ENCODE assay signal across 17 cellular contexts in the genomic region with DNA sequence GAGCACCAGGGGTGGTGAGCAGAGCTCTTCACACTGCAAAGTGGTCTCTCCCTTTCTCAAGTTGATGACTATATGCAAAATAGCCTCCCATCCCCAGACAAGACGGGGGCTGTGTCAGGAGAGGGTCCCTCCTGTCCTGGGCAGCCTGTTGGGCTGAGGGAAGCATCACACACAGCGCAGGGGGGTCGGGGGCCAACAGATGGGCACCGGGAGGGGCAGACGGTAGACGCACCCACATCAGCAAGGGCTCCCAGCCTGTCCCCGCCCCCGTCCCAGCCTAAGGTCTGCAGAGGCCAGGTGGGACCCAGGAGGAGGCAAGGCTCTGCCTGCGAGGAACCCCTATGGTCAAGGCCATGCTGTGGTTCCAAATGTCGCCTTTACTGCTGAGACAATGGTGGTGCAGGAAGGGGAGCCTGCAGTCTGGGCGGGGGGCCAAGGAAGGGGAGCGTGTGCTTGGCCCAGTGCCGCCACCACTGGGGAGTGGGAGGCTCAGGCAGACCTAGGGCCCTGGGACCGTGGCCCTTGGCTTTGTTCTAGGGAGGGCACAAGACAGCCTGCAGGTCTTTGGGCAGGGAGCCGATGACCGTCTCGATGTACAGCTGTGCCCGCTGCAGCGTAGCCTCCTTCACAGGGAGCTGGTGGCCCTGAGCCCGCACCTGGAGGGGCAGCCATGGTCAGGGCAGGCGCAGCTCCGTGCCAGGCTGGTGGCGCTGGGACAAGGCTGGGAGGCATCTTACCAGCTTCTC. TPM values are rescaled to one million over a fixed set of nuclear protein-coding genes. Genes with fewer than 3 reads are reported as not detected.
A peak's percentile ranks its signal among the peaks of the same experiment; 100 is the strongest.
DNase-seq lines count a peak whose midpoint lies in the region; ATAC-seq, FAIRE-seq and TF ChIP-seq lines count a peak whose summit lies in the region.
"Had no signal": no experiment of that assay in that cellular context is flagged by ENCODE, and none has a peak within 500 bp of the region (broad histone marks: within the 10 kb centered on the region; RNA-seq: fewer than 3 reads in every experiment).

No MANE protein-coding gene starts in this region.

- no peak for TF ChIP-seq CTCF in HEK293 (tag by site-specific recombination; IDR thresholded peaks at IDR 0.05)
- no peak for TF ChIP-seq CTCF in bronchial epithelial cell (IDR thresholded peaks at IDR 0.05; ENCODE audit: insufficient read depth, low read length, severe bottlenecking)
- no peak for TF ChIP-seq CTCF in osteoblast (IDR thresholded peaks at IDR 0.05; ENCODE audit: extremely low read depth, low read depth, low read length)

- H3K9ac ChIP-seq in BLaER1 treated with 17β-estradiol and CSF1 and Interleukin-3, amounts not matched to agents 10 nM and 100 nM = peak overlapping the region in 4 of 11 experiments; percentile 26 to 40 (median 32); a peak in 6 of 22 replicates

- H3K4me1 ChIP-seq in BLaER1 treated with 17β-estradiol and CSF1 and Interleukin-3, amounts not matched to agents 10 nM and 100 nM = peaks cover 76 to 90% (median 87%) of the 10 kb centered on the region in 10 experiments
- no peaks in the 10 kb centered on the region for H3K4me1 ChIP-seq in HEK293 (ENCODE audit: control insufficient read depth, insufficient read depth, low read length)
- H3K4me1 ChIP-seq in osteoblast (ENCODE audit: insufficient read depth, low read length) = peaks cover 18% of the 10 kb centered on the region

- FAIRE-seq in bronchial epithelial cell (lab: Jason Lieb, UNC) = peak; percentile 64

- H3K79me2 ChIP-seq in osteoblast (ENCODE audit: insufficient read depth, low read length) = peaks cover 4% of the 10 kb centered on the region

- ATAC-seq in HG03025 (IDR thresholded peaks at IDR 0.05; ENCODE audit: low FRiP score, unreplicated experiment) = no peak
- ATAC-seq: HCT116, Panc1 had no signal

- peaks cover 0 to 32% (median 0%) of the 10 kb centered on the region in 11 experiments; a peak in 5 of 22 replicates for H3K27me3 ChIP-seq in BLaER1 treated with 17β-estradiol and CSF1 and Interleukin-3, amounts not matched to agents 10 nM and 100 nM
- H3K27me3 ChIP-seq in bronchial epithelial cell (ENCODE audit: control insufficient read depth, insufficient read depth, low read length) = peaks cover 1% of the 10 kb centered on the region
- H3K27me3 ChIP-seq in osteoblast (ENCODE audit: insufficient read depth, low read length) = no peaks in the 10 kb centered on the region

- H3K27ac ChIP-seq in BLaER1 treated with 17β-estradiol and CSF1 and Interleukin-3, amounts not matched to agents 10 nM and 100 nM = no peak overlapping the region
- no peak overlapping the region for H3K27ac ChIP-seq in HEK293 (ENCODE audit: extremely low read depth, low read depth, low read length)
- H3K27ac ChIP-seq in osteoblast (ENCODE audit: low read depth, low read length) = no peak overlapping the region

- DNase-seq in bronchial epithelial cell (ENCODE audit: low read depth) (no peak), osteoblast (ENCODE audit: insufficient read length, low spot score, missing footprints) (peak; percentile 63), NCI-H1048 (lab: John Stamatoyannopoulos, UW) (no peak), putamen (ENCODE audit: low spot score) (no peak)
- DNase-seq: KG1, NCI-H1436 treated with DMSO at 0.1 percent for 48 hours, NCI-H2029 treated with DMSO at 0.1 percent for 48 hours, NCI-H2171 treated with DMSO at 0.1 percent for 48 hours, NCI-H446 treated with DMSO at 0.1 percent for 48 hours, NCI-H774, SHP77 had no signal

- no peak overlapping the region for H2AFZ ChIP-seq in osteoblast (ENCODE audit: low read length)

- no peaks in the 10 kb centered on the region for H3K9me3 ChIP-seq in BLaER1 treated with 17β-estradiol and CSF1 and Interleukin-3, amounts not matched to agents 10 nM and 100 nM (replicated peaks in 1 of 11)
- H3K9me3 ChIP-seq in HEK293 (ENCODE audit: control insufficient read depth, insufficient read depth, low read depth, low read length) (no peaks in the 10 kb centered on the region), osteoblast (ENCODE audit: low read depth, low read length) (no peaks in the 10 kb centered on the region)
- H3K9me3 ChIP-seq: Caco-2 had no signal

- peak overlapping the region; percentile 36 to 100 (median 97) for H3K4me2 ChIP-seq in BLaER1 treated with 17β-estradiol and CSF1 and Interleukin-3, amounts not matched to agents 10 nM and 100 nM
- H3K4me2 ChIP-seq in osteoblast (ENCODE audit: insufficient read depth, low read length) = no peak overlapping the region

- no peak overlapping the region; a peak in 1 of 20 replicates for H3K4me3 ChIP-seq in BLaER1 treated with 17β-estradiol and CSF1 and Interleukin-3, amounts not matched to agents 10 nM and 100 nM
- no peak overlapping the region for H3K4me3 ChIP-seq in HEK293 (ENCODE audit: low read depth, low read length)
- no peak overlapping the region for H3K4me3 ChIP-seq in bronchial epithelial cell (ENCODE audit: low read depth, low read length)
- no peak overlapping the region for H3K4me3 ChIP-seq in osteoblast (ENCODE audit: insufficient read depth, low read length)

- no peaks in the 10 kb centered on the region for H3K36me3 ChIP-seq in BLaER1 treated with 17β-estradiol and CSF1 and Interleukin-3, amounts not matched to agents 10 nM and 100 nM
- H3K36me3 ChIP-seq in HEK293 (ENCODE audit: control insufficient read depth in 2 of 2, insufficient read depth in 1 of 2, low read length in 2 of 2) = no peaks in the 10 kb centered on the region
- H3K36me3 ChIP-seq in bronchial epithelial cell (ENCODE audit: control insufficient read depth, insufficient read depth, low read length) = peaks cover under 1% of the 10 kb centered on the region
- H3K36me3 ChIP-seq in osteoblast (ENCODE audit: insufficient read depth, low read length) = no peaks in the 10 kb centered on the region

- peaks cover 0 to 41% (median 13%) of the 10 kb centered on the region in 11 experiments; a peak in 14 of 22 replicates for H4K20me1 ChIP-seq in BLaER1 treated with 17β-estradiol and CSF1 and Interleukin-3, amounts not matched to agents 10 nM and 100 nM
- no peaks in the 10 kb centered on the region for H4K20me1 ChIP-seq in osteoblast (ENCODE audit: insufficient read depth, low read length)

- CTCF ChIA-PET in HEK293 (lab: Yijun Ruan, JAX) = interaction anchor here (0.5 to 0.7 kb wide), 2 partner anchors 10 to 39 kb away, joined by 4 to 6 read pairs; no protein-coding TSS in a partner anchor

- POLR2A ChIA-PET in HEK293 (lab: Yijun Ruan, JAX) = interaction anchor here (0.6 kb wide), 1 partner anchor 18 kb away, joined by 3 read pairs; no protein-coding TSS in a partner anchor

TF ChIP-seq in HEK293, 187 proteins besides CTCF, POLR2A, EP300 and RAD21:
- TF ChIP-seq, protein P1, sequence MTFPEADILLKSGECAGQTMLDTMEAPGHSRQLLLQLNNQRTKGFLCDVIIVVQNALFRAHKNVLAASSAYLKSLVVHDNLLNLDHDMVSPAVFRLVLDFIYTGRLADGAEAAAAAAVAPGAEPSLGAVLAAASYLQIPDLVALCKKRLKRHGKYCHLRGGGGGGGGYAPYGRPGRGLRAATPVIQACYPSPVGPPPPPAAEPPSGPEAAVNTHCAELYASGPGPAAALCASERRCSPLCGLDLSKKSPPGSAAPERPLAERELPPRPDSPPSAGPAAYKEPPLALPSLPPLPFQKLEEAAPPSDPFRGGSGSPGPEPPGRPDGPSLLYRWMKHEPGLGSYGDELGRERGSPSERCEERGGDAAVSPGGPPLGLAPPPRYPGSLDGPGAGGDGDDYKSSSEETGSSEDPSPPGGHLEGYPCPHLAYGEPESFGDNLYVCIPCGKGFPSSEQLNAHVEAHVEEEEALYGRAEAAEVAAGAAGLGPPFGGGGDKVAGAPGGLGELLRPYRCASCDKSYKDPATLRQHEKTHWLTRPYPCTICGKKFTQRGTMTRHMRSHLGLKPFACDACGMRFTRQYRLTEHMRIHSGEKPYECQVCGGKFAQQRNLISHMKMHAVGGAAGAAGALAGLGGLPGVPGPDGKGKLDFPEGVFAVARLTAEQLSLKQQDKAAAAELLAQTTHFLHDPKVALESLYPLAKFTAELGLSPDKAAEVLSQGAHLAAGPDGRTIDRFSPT (tag by site-specific recombination; IDR thresholded peaks at IDR 0.05) = 0 out of 2 replicates have a peak, but pooled peaks have one; percentile 28
- TF ChIP-seq ZNF223 (tag by site-specific recombination; IDR thresholded peaks at IDR 0.05) (peak; percentile 81; the same call in 1 of the 2 replicates), ZIC2 (tag by site-specific recombination; IDR thresholded peaks at IDR 0.05) (peak; percentile 78), ZFHX2 (tag by site-specific recombination; conservative IDR thresholded peaks at IDR 0.05) (0 out of 2 replicates have a peak, but pooled peaks have one; percentile 6), GLI2 (tag by site-specific recombination; IDR thresholded peaks at IDR 0.05; ENCODE audit: borderline replicate concordance, low read depth) (no peak), ZXDB (tag by site-specific recombination; IDR thresholded peaks at IDR 0.05) (no peak), GLIS2 (tag by site-specific recombination; IDR thresholded peaks at IDR 0.05) (0 out of 2 replicates have a peak, but pooled peaks have one; percentile 39), ZNF658 (tag by site-specific recombination; IDR thresholded peaks at IDR 0.05) (no peak)
- TF ChIP-seq, protein P2, sequence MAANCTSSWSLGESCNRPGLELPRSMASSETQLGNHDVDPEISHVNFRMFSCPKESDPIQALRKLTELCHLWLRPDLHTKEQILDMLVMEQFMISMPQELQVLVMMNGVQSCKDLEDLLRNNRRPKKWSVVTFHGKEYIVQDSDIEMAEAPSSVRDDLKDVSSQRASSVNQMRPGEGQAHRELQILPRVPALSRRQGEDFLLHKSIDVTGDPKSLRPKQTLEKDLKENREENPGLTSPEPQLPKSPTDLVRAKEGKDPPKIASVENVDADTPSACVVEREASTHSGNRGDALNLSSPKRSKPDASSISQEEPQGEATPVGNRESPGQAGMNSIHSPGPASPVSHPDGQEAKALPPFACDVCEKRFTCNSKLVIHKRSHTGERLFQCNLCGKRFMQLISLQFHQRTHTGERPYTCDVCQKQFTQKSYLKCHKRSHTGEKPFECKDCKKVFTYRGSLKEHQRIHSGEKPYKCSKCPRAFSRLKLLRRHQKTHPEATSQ (tag by site-specific recombination; IDR thresholded peaks at IDR 0.05) = no peak

RNA-seq across cellular contexts. Expression of a gene that starts 4.3 kb away (rescaled TPM):
- total RNA-seq in bronchial epithelial cell (138 and 176 TPM in 2 replicates), osteoblast (166 and 209 TPM in 2 replicates)

RNA-seq across cellular contexts. Expression of a gene that starts 15.0 kb away (rescaled TPM):
- 1.1 and 1.8 TPM in 2 replicates for total RNA-seq in bronchial epithelial cell
- total RNA-seq in osteoblast = 5.9 and 6.5 TPM in 2 replicates

RNA-seq across cellular contexts. Expression of a gene that starts 31.3 kb away (rescaled TPM):
- total RNA-seq in bronchial epithelial cell (50.5 and 57.5 TPM in 2 replicates), osteoblast (51.0 and 61.2 TPM in 2 replicates)

RNA-seq across cellular contexts. Expression of a gene that starts 41.6 kb away (rescaled TPM):
- total RNA-seq in bronchial epithelial cell = 3.4 and 9.0 TPM in 2 replicates
- 2.9 and 6.2 TPM in 2 replicates for total RNA-seq in osteoblast

RNA-seq across cellular contexts. Expression of a gene that starts 50.3 kb away (rescaled TPM):
- total RNA-seq in bronchial epithelial cell = 12.4 and 14.1 TPM in 2 replicates
- total RNA-seq in osteoblast = 24.8 and 34.0 TPM in 2 replicates
